In the genomic region with DNA sequence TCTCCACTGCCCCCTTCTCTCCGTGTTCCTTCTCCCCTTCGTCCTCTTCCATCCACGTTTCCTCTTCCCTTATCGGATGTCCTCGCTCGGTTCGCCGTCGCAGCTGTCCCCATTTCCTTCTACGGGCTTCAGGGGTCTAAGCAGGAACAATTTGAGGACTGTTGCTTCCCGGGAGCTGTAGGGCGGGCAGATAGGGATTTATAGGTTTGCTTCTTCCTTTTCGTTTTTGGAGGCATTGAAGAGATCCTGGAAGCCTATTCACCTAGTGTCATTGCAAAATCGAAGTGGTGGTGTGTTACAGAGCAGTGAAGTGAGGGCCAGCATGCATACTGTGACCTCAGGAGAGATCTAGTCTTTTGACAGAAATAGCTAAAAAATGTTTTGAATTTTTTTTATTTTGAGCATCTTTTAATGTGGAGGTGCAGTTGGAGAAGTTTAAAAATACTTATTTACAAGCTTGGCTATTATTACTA, we compare ENCODE assay signal across 1 cellular context.
TF ChIP-seq lines count a peak whose summit lies in the region.

No MANE protein-coding gene starts in this region.

TF ChIP-seq in WTC11, 78 proteins besides CTCF, POLR2A, EP300 and RAD21 (continued from another document):
- TF ChIP-seq, protein P1, sequence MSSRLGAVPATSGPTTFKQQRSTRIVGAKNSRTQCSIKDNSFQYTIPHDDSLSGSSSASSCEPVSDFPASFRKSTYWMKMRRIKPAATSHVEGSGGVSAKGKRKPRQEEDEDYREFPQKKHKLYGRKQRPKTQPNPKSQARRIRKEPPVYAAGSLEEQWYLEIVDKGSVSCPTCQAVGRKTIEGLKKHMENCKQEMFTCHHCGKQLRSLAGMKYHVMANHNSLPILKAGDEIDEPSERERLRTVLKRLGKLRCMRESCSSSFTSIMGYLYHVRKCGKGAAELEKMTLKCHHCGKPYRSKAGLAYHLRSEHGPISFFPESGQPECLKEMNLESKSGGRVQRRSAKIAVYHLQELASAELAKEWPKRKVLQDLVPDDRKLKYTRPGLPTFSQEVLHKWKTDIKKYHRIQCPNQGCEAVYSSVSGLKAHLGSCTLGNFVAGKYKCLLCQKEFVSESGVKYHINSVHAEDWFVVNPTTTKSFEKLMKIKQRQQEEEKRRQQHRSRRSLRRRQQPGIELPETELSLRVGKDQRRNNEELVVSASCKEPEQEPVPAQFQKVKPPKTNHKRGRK (CRISPR knock-in tag; IDR thresholded peaks at IDR 0.05; ENCODE audit: borderline replicate concordance), result no peak
- no peak for TF ChIP-seq CREB1 (CRISPR knock-in tag; IDR thresholded peaks at IDR 0.05)
- no peak for TF ChIP-seq ZNF219 (CRISPR knock-in tag; IDR thresholded peaks at IDR 0.05; ENCODE audit: borderline replicate concordance)
- TF ChIP-seq SMAD4 (CRISPR knock-in tag; IDR thresholded peaks at IDR 0.05), result no peak
- TF ChIP-seq, protein P2, sequence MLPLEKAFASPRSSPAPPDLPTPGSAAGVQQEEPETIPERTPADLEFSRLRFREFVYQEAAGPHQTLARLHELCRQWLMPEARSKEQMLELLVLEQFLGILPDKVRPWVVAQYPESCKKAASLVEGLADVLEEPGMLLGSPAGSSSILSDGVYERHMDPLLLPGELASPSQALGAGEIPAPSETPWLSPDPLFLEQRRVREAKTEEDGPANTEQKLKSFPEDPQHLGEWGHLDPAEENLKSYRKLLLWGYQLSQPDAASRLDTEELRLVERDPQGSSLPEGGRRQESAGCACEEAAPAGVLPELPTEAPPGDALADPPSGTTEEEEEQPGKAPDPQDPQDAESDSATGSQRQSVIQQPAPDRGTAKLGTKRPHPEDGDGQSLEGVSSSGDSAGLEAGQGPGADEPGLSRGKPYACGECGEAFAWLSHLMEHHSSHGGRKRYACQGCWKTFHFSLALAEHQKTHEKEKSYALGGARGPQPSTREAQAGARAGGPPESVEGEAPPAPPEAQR (CRISPR knock-in tag; IDR thresholded peaks at IDR 0.05), result no peak
- no peak for TF ChIP-seq FOXP1 (CRISPR knock-in tag; IDR thresholded peaks at IDR 0.05; ENCODE audit: borderline replicate concordance)
- TF ChIP-seq JUN (CRISPR knock-in tag; IDR thresholded peaks at IDR 0.05), result no peak
- no peak for TF ChIP-seq SP1 (CRISPR knock-in tag; conservative IDR thresholded peaks at IDR 0.05)
- TF ChIP-seq RORB (CRISPR knock-in tag; IDR thresholded peaks at IDR 0.05), result no peak
